ENCODE assay signal across 10 cellular contexts in genomic region chr17:20154601-20155000, GRCh38.
A peak's percentile ranks its signal among the peaks of the same experiment; 100 is the strongest.
DNase-seq lines count a peak whose midpoint lies in the region; ATAC-seq and TF ChIP-seq lines count a peak whose summit lies in the region.
"Had no signal": no experiment of that assay in that cellular context is flagged by ENCODE, and none has a peak within 500 bp of the region (broad histone marks: within the 10 kb centered on the region; RNA-seq: fewer than 3 reads in every experiment).

No MANE protein-coding gene starts in this region.

- ATAC-seq in GM23338 (no peak), Panc1 (no peak), PC-3 (no peak)

- H3K9me3 Mint-ChIP-seq in activated naive CD4-positive, alpha-beta T cell treated with anti-CD3 and anti-CD28 coated beads, Interleukin-2, amount 10 ng/mL, durations not matched to agents 7 days and 5 days: no peaks in the 10 kb centered on the region
- no peaks in the 10 kb centered on the region; the same call in 2 of the 3 replicates for H3K9me3 Mint-ChIP-seq in GM23338

- intact Hi-C loops in Panc1 (cut with micrococcal nuclease; ENCODE audit: unreplicated experiment): no loop called here
- intact Hi-C loops in PC-3 (cut with micrococcal nuclease): no loop called here

- no peak overlapping the region for H3K9ac ChIP-seq in PC-3 (ENCODE audit: low read length)

- no peak for TF ChIP-seq CTCF in GM23338 (conservative IDR thresholded peaks at IDR 0.05; ENCODE audit: low read depth in 2 of 2)
- no peak for TF ChIP-seq CTCF in Panc1 (IDR thresholded peaks at IDR 0.05)
- TF ChIP-seq CTCF in PC-3 (conservative IDR thresholded peaks at IDR 0.05; ENCODE audit: low read depth, low read length): no peak

- no peak overlapping the region for H3K4me3 Mint-ChIP-seq in activated naive CD4-positive, alpha-beta T cell treated with anti-CD3 and anti-CD28 coated beads, Interleukin-2, amount 10 ng/mL, durations not matched to agents 7 days and 5 days
- no peak overlapping the region for H3K4me3 Mint-ChIP-seq in GM23338

- no peaks in the 10 kb centered on the region; the same call in 1 of the 2 replicates for H3K36me3 ChIP-seq in GM23338 (ENCODE audit: insufficient read depth)
- no peaks in the 10 kb centered on the region for H3K36me3 ChIP-seq in Panc1 (ENCODE audit: control insufficient read depth, insufficient read depth, low read length)
- no peaks in the 10 kb centered on the region for H3K36me3 ChIP-seq in PC-3 (ENCODE audit: low read depth, low read length)

- H3K27ac Mint-ChIP-seq in activated naive CD4-positive, alpha-beta T cell treated with anti-CD3 and anti-CD28 coated beads, Interleukin-2, amount 10 ng/mL, durations not matched to agents 7 days and 5 days: no peak overlapping the region
- H3K27ac Mint-ChIP-seq in GM23338: no peak overlapping the region

- DNase-seq in activated naive CD4-positive, alpha-beta T cell treated with Interleukin-2 at 50 U/mL for 16 hours: peak; percentile 14
- no peak for DNase-seq in activated naive CD4-positive, alpha-beta T cell treated with anti-CD3 and anti-CD28 coated beads, Interleukin-2, amount 10 ng/mL, durations not matched to agents 7 days and 5 days
- DNase-seq in GM23338 (ENCODE audit: low spot score) (no peak), Panc1 (ENCODE audit: low read depth, low spot score) (no peak), NCI-H146 treated with DMSO at 0.1 percent for 48 hours (lab: John Stamatoyannopoulos, UW; ENCODE audit: unreplicated experiment) (no peak), PC-3 (no peak)
- peak; percentile 30 for DNase-seq in stimulated activated CD8-positive, alpha-beta memory T cell treated with anti-CD3 and anti-CD28 coated beads, Interleukin-4, amount 100 ng/mL, for 48 hours
- DNase-seq: NCI-H146, NCI-H226, SHP77 had no signal

- no peak overlapping the region for H3K27ac ChIP-seq in GM23338 (ENCODE audit: low read depth)
- peak overlapping the region; percentile 81; the same call in 1 of the 2 replicates for H3K27ac ChIP-seq in Panc1 (ENCODE audit: low read length)
- H3K27ac ChIP-seq in PC-3 (ENCODE audit: low read length): no peak overlapping the region

- CTCF ChIA-PET in activated naive CD4-positive, alpha-beta T cell treated with anti-CD3 and anti-CD28 coated beads, Interleukin-2, amount 10 ng/mL, durations not matched to agents 7 days and 5 days (lab: Charles Lee): no interaction called here
- CTCF ChIA-PET in Panc1 (lab: Charles Lee): no interaction called here
- CTCF ChIA-PET in PC-3 (lab: Charles Lee): no interaction called here

- H3K27me3 ChIP-seq in GM23338 (ENCODE audit: insufficient read depth): peaks cover 5% of the 10 kb centered on the region; the same call in 1 of the 2 replicates
- H3K27me3 ChIP-seq in Panc1 (ENCODE audit: control insufficient read depth, insufficient read depth, low read length): no peaks in the 10 kb centered on the region
- H3K27me3 ChIP-seq in PC-3 (ENCODE audit: low read length): no peaks in the 10 kb centered on the region

- H3F3A ChIP-seq in GM23338 (replicated peaks; ENCODE audit: low read depth) (peaks cover 7% of the 10 kb centered on the region), PC-3 (ENCODE audit: low read length, unreplicated experiment) (no peaks in the 10 kb centered on the region)

- POLR2A ChIA-PET in Panc1 (lab: Charles Lee) (no interaction called here), PC-3 (lab: Charles Lee; ENCODE audit: unreplicated experiment) (no interaction called here)

- peaks cover 36% of the 10 kb centered on the region for H3K4me1 ChIP-seq in GM23338 (ENCODE audit: insufficient read depth)
- peaks cover 17% of the 10 kb centered on the region for H3K4me1 ChIP-seq in Panc1 (ENCODE audit: control insufficient read depth, insufficient read depth, low read length)
- peaks cover 20% of the 10 kb centered on the region for H3K4me1 ChIP-seq in PC-3 (ENCODE audit: insufficient read depth, low read length)

- in situ Hi-C loops in Panc1 (cut with HindIII; ENCODE audit: low pct_unique_long_range_greater_than_20kb, low sequenced_read_pairs): no loop called here

- H3K9me3 ChIP-seq in Panc1 (ENCODE audit: control insufficient read depth, insufficient read depth, low read depth, low read length): no peaks in the 10 kb centered on the region
- no peaks in the 10 kb centered on the region for H3K9me3 ChIP-seq in PC-3 (ENCODE audit: low read length)

- no TSS peak for BruUV-seq in Panc1 (replicated peaks; lab: Mats Ljungman, UMichigan)
- no TSS peak for BruUV-seq in PC-3 (replicated peaks; lab: Mats Ljungman, UMichigan)

- peaks cover 34% of the 10 kb centered on the region for H3K27me3 Mint-ChIP-seq in activated naive CD4-positive, alpha-beta T cell treated with anti-CD3 and anti-CD28 coated beads, Interleukin-2, amount 10 ng/mL, durations not matched to agents 7 days and 5 days
- H3K27me3 Mint-ChIP-seq in GM23338 (ENCODE audit: insufficient read depth, low read depth, poor library complexity): peaks cover 5% of the 10 kb centered on the region

- H2AFZ ChIP-seq in GM23338: no peak overlapping the region; the same call in 1 of the 2 replicates
- no peak overlapping the region for H2AFZ ChIP-seq in PC-3 (ENCODE audit: low read length)

- H3K9me2 ChIP-seq in GM23338 (ENCODE audit: insufficient read depth) (no peaks in the 10 kb centered on the region), PC-3 (replicated peaks; ENCODE audit: low read length) (no peaks in the 10 kb centered on the region)

- peaks cover 4% of the 10 kb centered on the region for H3K4me1 Mint-ChIP-seq in activated naive CD4-positive, alpha-beta T cell treated with anti-CD3 and anti-CD28 coated beads, Interleukin-2, amount 10 ng/mL, durations not matched to agents 7 days and 5 days
- H3K4me1 Mint-ChIP-seq in GM23338: peaks cover 17% of the 10 kb centered on the region

- peaks cover 28% of the 10 kb centered on the region for H4K20me1 ChIP-seq in GM23338 (replicated peaks; ENCODE audit: insufficient read depth)
- peaks cover 9% of the 10 kb centered on the region; the same call in 1 of the 2 replicates for H4K20me1 ChIP-seq in PC-3 (ENCODE audit: low read length)

- H3K4me2 ChIP-seq in GM23338 (peak overlapping the region; percentile 80; the same call in 1 of the 2 replicates), PC-3 (ENCODE audit: low read length) (no peak overlapping the region)

- peaks cover 31% of the 10 kb centered on the region for H3K79me2 ChIP-seq in GM23338 (replicated peaks; ENCODE audit: insufficient read depth)
- peaks cover 32% of the 10 kb centered on the region for H3K79me2 ChIP-seq in PC-3 (ENCODE audit: low read length)

- no peaks in the 10 kb centered on the region for H3K36me3 Mint-ChIP-seq in activated naive CD4-positive, alpha-beta T cell treated with anti-CD3 and anti-CD28 coated beads, Interleukin-2, amount 10 ng/mL, durations not matched to agents 7 days and 5 days
- H3K36me3 Mint-ChIP-seq in GM23338 (ENCODE audit: low read depth): peaks cover 8% of the 10 kb centered on the region

- peak overlapping the region; percentile 99; the same call in 1 of the 2 replicates for H3K4me3 ChIP-seq in GM23338
- H3K4me3 ChIP-seq in Panc1 (ENCODE audit: low read depth in 2 of 2, low read length in 2 of 2): no peak overlapping the region
- H3K4me3 ChIP-seq in PC-3 (ENCODE audit: low read length): no peak overlapping the region

TF ChIP-seq in GM23338, 12 proteins besides CTCF, POLR2A, EP300 and RAD21 (continues in another document):
- no peak for TF ChIP-seq EZH2phosphoT487 (IDR thresholded peaks at IDR 0.05; ENCODE audit: unreplicated experiment)
- TF ChIP-seq, protein P1, sequence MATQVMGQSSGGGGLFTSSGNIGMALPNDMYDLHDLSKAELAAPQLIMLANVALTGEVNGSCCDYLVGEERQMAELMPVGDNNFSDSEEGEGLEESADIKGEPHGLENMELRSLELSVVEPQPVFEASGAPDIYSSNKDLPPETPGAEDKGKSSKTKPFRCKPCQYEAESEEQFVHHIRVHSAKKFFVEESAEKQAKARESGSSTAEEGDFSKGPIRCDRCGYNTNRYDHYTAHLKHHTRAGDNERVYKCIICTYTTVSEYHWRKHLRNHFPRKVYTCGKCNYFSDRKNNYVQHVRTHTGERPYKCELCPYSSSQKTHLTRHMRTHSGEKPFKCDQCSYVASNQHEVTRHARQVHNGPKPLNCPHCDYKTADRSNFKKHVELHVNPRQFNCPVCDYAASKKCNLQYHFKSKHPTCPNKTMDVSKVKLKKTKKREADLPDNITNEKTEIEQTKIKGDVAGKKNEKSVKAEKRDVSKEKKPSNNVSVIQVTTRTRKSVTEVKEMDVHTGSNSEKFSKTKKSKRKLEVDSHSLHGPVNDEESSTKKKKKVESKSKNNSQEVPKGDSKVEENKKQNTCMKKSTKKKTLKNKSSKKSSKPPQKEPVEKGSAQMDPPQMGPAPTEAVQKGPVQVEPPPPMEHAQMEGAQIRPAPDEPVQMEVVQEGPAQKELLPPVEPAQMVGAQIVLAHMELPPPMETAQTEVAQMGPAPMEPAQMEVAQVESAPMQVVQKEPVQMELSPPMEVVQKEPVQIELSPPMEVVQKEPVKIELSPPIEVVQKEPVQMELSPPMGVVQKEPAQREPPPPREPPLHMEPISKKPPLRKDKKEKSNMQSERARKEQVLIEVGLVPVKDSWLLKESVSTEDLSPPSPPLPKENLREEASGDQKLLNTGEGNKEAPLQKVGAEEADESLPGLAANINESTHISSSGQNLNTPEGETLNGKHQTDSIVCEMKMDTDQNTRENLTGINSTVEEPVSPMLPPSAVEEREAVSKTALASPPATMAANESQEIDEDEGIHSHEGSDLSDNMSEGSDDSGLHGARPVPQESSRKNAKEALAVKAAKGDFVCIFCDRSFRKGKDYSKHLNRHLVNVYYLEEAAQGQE (IDR thresholded peaks at IDR 0.05; ENCODE audit: unreplicated experiment): no peak
- no peak for TF ChIP-seq CREB1 (CRISPR knock-in tag; IDR thresholded peaks at IDR 0.05; ENCODE audit: low read depth)
- no peak for TF ChIP-seq ZNF114 (CRISPR knock-in tag; IDR thresholded peaks at IDR 0.05)

Comparison
In these comparisons a context has a peak if more than half of its experiments do, and no peak if none do; other contexts are left out.
1. DNase-seq: peak in activated naive CD4-positive, alpha-beta T cell treated with Interleukin-2 at 50 U/mL for 16 hours (single experiment) and stimulated activated CD8-positive, alpha-beta memory T cell treated with anti-CD3 and anti-CD28 coated beads, Interleukin-4, amount 100 ng/mL, for 48 hours (single experiment); none in activated naive CD4-positive, alpha-beta T cell treated with anti-CD3 and anti-CD28 coated beads, Interleukin-2, amount 10 ng/mL, durations not matched to agents 7 days and 5 days (single experiment), GM23338 (single experiment), Panc1 (single experiment), NCI-H146 treated with DMSO at 0.1 percent for 48 hours (single experiment) and PC-3 (single experiment).